In the genomic region with DNA sequence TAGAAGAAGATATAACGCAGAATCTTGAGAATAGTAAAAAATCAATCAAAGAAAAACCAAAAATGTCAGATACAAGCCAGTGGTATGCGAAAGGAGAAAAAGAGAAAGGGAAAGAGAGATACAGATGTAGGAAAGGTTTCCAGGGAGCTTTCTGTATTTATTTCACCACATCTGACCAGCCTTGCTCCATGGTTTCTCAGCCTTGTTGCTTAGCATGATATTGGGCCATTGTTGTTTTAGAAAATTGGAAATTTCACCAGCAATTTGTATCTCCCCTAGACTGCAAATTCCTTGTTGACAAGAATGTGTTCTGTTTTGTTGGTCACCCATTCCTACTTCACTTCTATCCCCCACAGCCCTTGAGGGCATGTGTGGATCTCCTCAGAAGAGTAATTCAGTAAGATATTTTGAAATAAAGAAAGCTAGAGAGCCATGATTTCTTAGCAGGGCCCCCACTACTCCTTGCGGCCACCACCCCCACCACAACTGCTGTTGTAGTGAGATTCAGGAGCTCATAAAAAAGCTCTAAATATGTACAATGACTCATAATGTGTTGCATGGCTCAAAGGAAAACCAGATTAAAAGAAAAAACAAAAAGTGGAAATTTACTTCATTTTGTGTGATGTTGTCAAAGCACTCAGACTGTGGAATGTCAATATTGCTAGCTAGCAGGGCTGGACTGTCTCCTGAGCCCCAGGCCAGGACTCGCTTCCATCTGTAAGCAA, we compare ENCODE assay signal across 22 cellular contexts.
A peak's percentile ranks its signal among the peaks of the same experiment; 100 is the strongest.
DNase-seq lines count a peak whose midpoint lies in the region; ATAC-seq and TF ChIP-seq lines count a peak whose summit lies in the region.
"Had no signal": no experiment of that assay in that cellular context is flagged by ENCODE, and none has a peak within 500 bp of the region (broad histone marks: within the 10 kb centered on the region; RNA-seq: fewer than 3 reads in every experiment).

No MANE protein-coding gene starts in this region.

- no peak for TF ChIP-seq CTCF in GM13977 (IDR thresholded peaks at IDR 0.05; ENCODE audit: extremely low read depth, insufficient read depth, missing control alignments)

- H3K27ac Mint-ChIP-seq in activated T-helper 1 cell treated with anti-CD3 and anti-CD28 coated beads, Interleukin-12 subunit alpha, Interleukin-12 subunit beta, Interleukin-2, Interleukin-4 antibody, amounts not matched to agents 30 ng/mL and 10 ng/mL and 1 ng/mL, durations not matched to agents 14 hours and 24 hours and 36 hours, result no peak overlapping the region
- H3K27ac Mint-ChIP-seq: dendritic cell treated with granulocyte-macrophage colony-stimulating factor and Interleukin-4, amounts not matched to agents 40 ng/mL and 50 ng/mL, for 4 days had no signal

- no peaks in the 10 kb centered on the region for H3K36me3 ChIP-seq in muscle layer of colon (ENCODE audit: insufficient read depth, low read length)
- H3K36me3 ChIP-seq: BLaER1 had no signal

- peaks cover 3% of the 10 kb centered on the region for H3K9me3 Mint-ChIP-seq in activated T-helper 1 cell treated with anti-CD3 and anti-CD28 coated beads, Interleukin-12 subunit alpha, Interleukin-12 subunit beta, Interleukin-2, Interleukin-4 antibody, amounts not matched to agents 30 ng/mL and 10 ng/mL and 1 ng/mL, durations not matched to agents 14 hours and 24 hours and 36 hours

- no peak overlapping the region for H3K4me3 ChIP-seq in muscle layer of colon (ENCODE audit: low read depth in 1 of 2, low read length in 2 of 2)
- H3K4me3 ChIP-seq: BLaER1, PC-9, SK-N-MC had no signal

- DNase-seq in AG08396 (ENCODE audit: low spot score), result peak; percentile 10
- peak; percentile 53 for DNase-seq in H4 (ENCODE audit: low spot score)
- peak; percentile 38 for DNase-seq in dedifferentiated amniotic fluid mesenchymal stem cell (ENCODE audit: extremely low spot score)
- DNase-seq in activated T-helper 1 cell treated with anti-CD3 and anti-CD28 coated beads, Interleukin-12 subunit alpha, Interleukin-12 subunit beta, Interleukin-2, Interleukin-4 antibody, amounts not matched to agents 30 ng/mL and 10 ng/mL and 1 ng/mL, durations not matched to agents 14 hours and 24 hours and 36 hours (ENCODE audit: low spot score), result no peak
- DNase-seq in GM13977 (ENCODE audit: low spot score), result no peak
- DNase-seq: activated gamma-delta T cell treated with Interleukin-2 at 50 U/mL for 16 hours; aorta; H7; hypothalamus; NCI-H69; nucleus accumbens; PC-9; stimulated activated CD4-positive, alpha-beta T cell treated with anti-CD3 and anti-CD28 coated beads, Interleukin-4, amount 100 ng/mL, for 1 hour; substantia nigra had no signal

- H3K4me1 ChIP-seq in muscle layer of colon (ENCODE audit: insufficient read depth, low read length), result peaks cover 33% of the 10 kb centered on the region
- H3K4me1 ChIP-seq: BLaER1 had no signal

- H3K9me3 ChIP-seq in muscle layer of colon (ENCODE audit: low read length), result no peaks in the 10 kb centered on the region
- H3K9me3 ChIP-seq: BLaER1 had no signal

- no peak overlapping the region for H3K9ac ChIP-seq in muscle layer of colon (ENCODE audit: low read length)
- H3K9ac ChIP-seq: BLaER1, KMS-11 had no signal

- H3K36me3 Mint-ChIP-seq in activated T-helper 1 cell treated with anti-CD3 and anti-CD28 coated beads, Interleukin-12 subunit alpha, Interleukin-12 subunit beta, Interleukin-2, Interleukin-4 antibody, amounts not matched to agents 30 ng/mL and 10 ng/mL and 1 ng/mL, durations not matched to agents 14 hours and 24 hours and 36 hours (ENCODE audit: low read depth), result no peaks in the 10 kb centered on the region

- intact Hi-C loops in activated T-helper 1 cell treated with anti-CD3 and anti-CD28 coated beads, Interleukin-12 subunit alpha, Interleukin-12 subunit beta, Interleukin-2, Interleukin-4 antibody, amounts not matched to agents 30 ng/mL and 10 ng/mL and 1 ng/mL, durations not matched to agents 14 hours and 24 hours and 36 hours (cut with micrococcal nuclease), result no loop called here

- in situ Hi-C loops in GM13977 (cut with MboI; ENCODE audit: low pct_unique_long_range_greater_than_20kb, low sequenced_read_pairs, unreplicated experiment), result no loop called here

- no peak overlapping the region for H3K4me3 Mint-ChIP-seq in activated T-helper 1 cell treated with anti-CD3 and anti-CD28 coated beads, Interleukin-12 subunit alpha, Interleukin-12 subunit beta, Interleukin-2, Interleukin-4 antibody, amounts not matched to agents 30 ng/mL and 10 ng/mL and 1 ng/mL, durations not matched to agents 14 hours and 24 hours and 36 hours
- H3K4me3 Mint-ChIP-seq: dendritic cell treated with granulocyte-macrophage colony-stimulating factor and Interleukin-4, amounts not matched to agents 40 ng/mL and 50 ng/mL, for 4 days had no signal

- no peaks in the 10 kb centered on the region for H3K4me1 Mint-ChIP-seq in activated T-helper 1 cell treated with anti-CD3 and anti-CD28 coated beads, Interleukin-12 subunit alpha, Interleukin-12 subunit beta, Interleukin-2, Interleukin-4 antibody, amounts not matched to agents 30 ng/mL and 10 ng/mL and 1 ng/mL, durations not matched to agents 14 hours and 24 hours and 36 hours (ENCODE audit: low read depth)

- H3K27me3 ChIP-seq in muscle layer of colon (ENCODE audit: control insufficient read depth in 1 of 2, insufficient read depth in 2 of 2, low read length in 2 of 2), result no peaks in the 10 kb centered on the region
- H3K27me3 ChIP-seq: BLaER1 had no signal

- peak overlapping the region; percentile 12 for H3K27ac ChIP-seq in muscle layer of colon (ENCODE audit: low read depth, low read length)
- H3K27ac ChIP-seq: BLaER1, KMS-11, PC-9, SK-N-MC had no signal

- ATAC-seq in GM18867 (IDR thresholded peaks at IDR 0.05; ENCODE audit: unreplicated experiment) (no peak), GM18502 (IDR thresholded peaks at IDR 0.05; ENCODE audit: poor library complexity, unreplicated experiment) (no peak)
- ATAC-seq: esophagus mucosa had no signal

- no peaks in the 10 kb centered on the region for H3K27me3 Mint-ChIP-seq in activated T-helper 1 cell treated with anti-CD3 and anti-CD28 coated beads, Interleukin-12 subunit alpha, Interleukin-12 subunit beta, Interleukin-2, Interleukin-4 antibody, amounts not matched to agents 30 ng/mL and 10 ng/mL and 1 ng/mL, durations not matched to agents 14 hours and 24 hours and 36 hours (ENCODE audit: insufficient read depth)
- H3K27me3 Mint-ChIP-seq: dendritic cell treated with granulocyte-macrophage colony-stimulating factor and Interleukin-4, amounts not matched to agents 40 ng/mL and 50 ng/mL, for 4 days had no signal

Comparison
In these comparisons a context has a peak if more than half of its experiments do, and no peak if none do; other contexts are left out.
1. DNase-seq: peak in AG08396 (single experiment), H4 (single experiment) and dedifferentiated amniotic fluid mesenchymal stem cell (single experiment); none in activated T-helper 1 cell treated with anti-CD3 and anti-CD28 coated beads, Interleukin-12 subunit alpha, Interleukin-12 subunit beta, Interleukin-2, Interleukin-4 antibody, amounts not matched to agents 30 ng/mL and 10 ng/mL and 1 ng/mL, durations not matched to agents 14 hours and 24 hours and 36 hours (single experiment) and GM13977 (single experiment).